1 cellular context compared by ENCODE assay signal in genomic region chr15:40069178-40070165, GRCh38.
TF ChIP-seq lines count a peak whose summit lies in the region.

No MANE protein-coding gene starts in this region.

TF ChIP-seq in HepG2, 621 proteins besides CTCF, POLR2A, EP300 and RAD21 (continued from another document):
- peak; percentile 64; the same call in 1 of the 2 replicates for TF ChIP-seq BCL3 (CRISPR knock-in tag; IDR thresholded peaks at IDR 0.05)
- no peak for TF ChIP-seq ELK4 (CRISPR knock-in tag; IDR thresholded peaks at IDR 0.05; ENCODE audit: borderline replicate concordance)
- no peak for TF ChIP-seq NFIB (CRISPR knock-in tag; IDR thresholded peaks at IDR 0.05; ENCODE audit: borderline replicate concordance)
- TF ChIP-seq ZNF292 (CRISPR knock-in tag; IDR thresholded peaks at IDR 0.05; ENCODE audit: borderline replicate concordance, low read depth) = peak; percentile 75
- TF ChIP-seq ZNF34 (CRISPR knock-in tag; IDR thresholded peaks at IDR 0.05; ENCODE audit: borderline replicate concordance) = no peak
- TF ChIP-seq TEAD3 (CRISPR knock-in tag; optimal IDR thresholded peaks at IDR 0.05; ENCODE audit: borderline replicate concordance) = peak; percentile 25
